Comparison of ENCODE assay signal across 17 cellular contexts in the genomic region with DNA sequence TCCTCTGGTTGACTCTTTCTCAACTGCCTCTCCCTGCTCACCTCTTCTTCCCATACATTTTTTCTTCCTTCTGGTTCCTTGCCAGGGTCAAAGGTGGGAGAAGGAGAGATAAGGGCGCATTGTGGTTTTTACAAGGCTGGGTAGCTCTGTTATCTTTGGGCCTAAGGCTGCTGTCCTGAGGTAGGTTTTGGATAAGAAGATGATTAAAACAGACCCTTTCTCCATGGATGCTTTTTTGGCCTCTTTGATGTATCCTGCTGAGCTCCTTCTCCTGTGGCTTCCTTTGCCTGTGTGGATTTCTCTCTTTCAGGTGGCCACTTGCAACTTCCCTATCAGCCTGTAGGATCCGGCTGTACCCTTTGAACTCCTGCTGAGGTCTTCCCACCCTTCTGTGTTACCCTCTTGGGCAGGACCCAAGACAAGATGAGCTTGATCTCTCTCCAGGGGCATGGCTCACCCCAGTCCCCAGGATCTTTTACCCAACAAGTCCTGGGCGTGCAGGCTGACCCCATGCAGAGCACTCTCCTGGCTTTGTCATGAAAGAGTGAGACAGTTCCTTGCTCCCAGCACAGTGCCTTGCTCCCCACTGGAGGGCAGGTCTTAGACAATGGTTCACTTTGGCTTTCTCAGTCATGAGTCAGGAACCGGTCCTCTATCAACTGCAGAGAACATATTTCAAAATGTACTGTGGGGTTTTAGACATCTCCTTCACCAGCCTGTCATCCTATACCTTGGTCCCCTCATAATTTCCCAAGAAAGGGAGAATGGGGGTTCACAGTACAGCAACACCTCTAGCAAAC.
DNase-seq lines count a peak whose midpoint lies in the region; TF ChIP-seq lines count a peak whose summit lies in the region.
"Had no signal": no experiment of that assay in that cellular context is flagged by ENCODE, and none has a peak within 500 bp of the region (broad histone marks: within the 10 kb centered on the region; RNA-seq: fewer than 3 reads in every experiment).

No MANE protein-coding gene starts in this region.

- H3K4me3 Mint-ChIP-seq in Caco-2 (ENCODE audit: unreplicated experiment) (no peak overlapping the region), glutamatergic neuron (ENCODE audit: unreplicated experiment) (no peak overlapping the region)
- H3K4me3 Mint-ChIP-seq: CD8-positive, alpha-beta memory T cell had no signal

- peak; percentile 6 to 32 for DNase-seq in Caco-2
- peak; percentile 25 for DNase-seq in adipocyte (ENCODE audit: low read depth)
- DNase-seq in epithelial cell of proximal tubule (ENCODE audit: low read depth), result no peak
- no peak for DNase-seq in osteoblast (ENCODE audit: insufficient read length, low spot score, missing footprints)
- no peak for DNase-seq in glutamatergic neuron
- DNase-seq in esophagus squamous epithelium (lab: John Stamatoyannopoulos, UW), result no peak
- DNase-seq in stimulated activated CD4-positive, alpha-beta T cell treated with anti-CD3 and anti-CD28 coated beads, Interleukin-4, amount 100 ng/mL, for 1 hour, result no peak
- no peak for DNase-seq in HuH-7 (ENCODE audit: low spot score)
- DNase-seq: 8988T; CD8-positive, alpha-beta memory T cell; Kasumi-1; MM.1S; NCI-H1092 treated with DMSO at 0.1 percent for 48 hours; NCI-H524; Peyer's patch; Right ventricle myocardium superior had no signal

- WGBS in esophagus squamous epithelium, 2 donors, result 85 to 86% methylated on average over 3 to 4 of the region's 4 CpGs

- no TSS peak for BruUV-seq in Caco-2 (replicated peaks; lab: Mats Ljungman, UMichigan)

- H3K4me2 ChIP-seq in osteoblast (ENCODE audit: insufficient read depth, low read length), result no peak overlapping the region
- H3K4me2 ChIP-seq: BLaER1 had no signal

- H3K27ac Mint-ChIP-seq in Caco-2 (ENCODE audit: unreplicated experiment) (no peak overlapping the region), glutamatergic neuron (ENCODE audit: unreplicated experiment) (no peak overlapping the region)

- H3K36me3 ChIP-seq in Caco-2 (ENCODE audit: control insufficient read depth, insufficient read depth, low read length) (no peaks in the 10 kb centered on the region), adipocyte (ENCODE audit: control insufficient read depth, insufficient read depth, low read length, severe bottlenecking) (no peaks in the 10 kb centered on the region), osteoblast (ENCODE audit: insufficient read depth, low read length) (no peaks in the 10 kb centered on the region), esophagus squamous epithelium (no peaks in the 10 kb centered on the region)
- H3K36me3 ChIP-seq: BLaER1, Peyer's patch had no signal

- POLR2A ChIA-PET in Caco-2 (lab: Charles Lee), result no interaction called here

- intact Hi-C loops in Caco-2 (cut with micrococcal nuclease; ENCODE audit: unreplicated experiment) (loop anchor here (10.0 kb wide), 1 partner anchor 195 kb away; the partner anchor contains the start of gene TLE4), esophagus squamous epithelium (cut with DNase I) (no loop called here)

- H3K9me3 Mint-ChIP-seq in Caco-2 (ENCODE audit: unreplicated experiment) (no peaks in the 10 kb centered on the region), glutamatergic neuron (ENCODE audit: unreplicated experiment) (no peaks in the 10 kb centered on the region)
- H3K9me3 Mint-ChIP-seq: CD8-positive, alpha-beta memory T cell had no signal

- H3K79me2 ChIP-seq in osteoblast (ENCODE audit: insufficient read depth, low read length), result no peaks in the 10 kb centered on the region

- no peak for TF ChIP-seq POLR2A in esophagus squamous epithelium (IDR thresholded peaks at IDR 0.05)

- H3K9ac ChIP-seq in adipocyte (ENCODE audit: low read length), result no peak overlapping the region
- H3K9ac ChIP-seq: BLaER1 had no signal

- H3K36me3 Mint-ChIP-seq in Caco-2 (ENCODE audit: insufficient read depth, unreplicated experiment) (no peaks in the 10 kb centered on the region), glutamatergic neuron (ENCODE audit: unreplicated experiment) (no peaks in the 10 kb centered on the region)
- H3K36me3 Mint-ChIP-seq: CD8-positive, alpha-beta memory T cell had no signal

- TF ChIP-seq CTCF in Caco-2 (IDR thresholded peaks at IDR 0.05; ENCODE audit: insufficient read depth in 1 of 2, low read depth in 1 of 2, low read length in 1 of 2, severe bottlenecking in 1 of 2, unreplicated experiment in 1 of 2) (no peak), epithelial cell of proximal tubule (conservative IDR thresholded peaks at IDR 0.05; ENCODE audit: low read depth, low read length) (peak; percentile 6), osteoblast (IDR thresholded peaks at IDR 0.05; ENCODE audit: extremely low read depth, low read depth, low read length) (peak; percentile 36), glutamatergic neuron (IDR thresholded peaks at IDR 0.05; ENCODE audit: partially characterized antibody, unreplicated experiment) (no peak), esophagus squamous epithelium (IDR thresholded peaks at IDR 0.05) (peak in 1 of 6 experiments; percentile 37)

- H3K27me3 ChIP-seq in Caco-2 (replicated peaks; ENCODE audit: control insufficient read depth, insufficient read depth, low read length) (no peaks in the 10 kb centered on the region), adipocyte (replicated peaks; ENCODE audit: control insufficient read depth, insufficient read depth, low read length) (peaks cover 65% of the 10 kb centered on the region), osteoblast (ENCODE audit: insufficient read depth, low read length) (peaks cover 5% of the 10 kb centered on the region), esophagus squamous epithelium (no peaks in the 10 kb centered on the region)
- H3K27me3 ChIP-seq: BLaER1, Peyer's patch had no signal

- H3K9me3 ChIP-seq in Caco-2, result no peaks in the 10 kb centered on the region
- no peaks in the 10 kb centered on the region for H3K9me3 ChIP-seq in adipocyte (ENCODE audit: control insufficient read depth, low read length)
- H3K9me3 ChIP-seq in osteoblast (ENCODE audit: low read depth, low read length), result no peaks in the 10 kb centered on the region
- no peaks in the 10 kb centered on the region for H3K9me3 ChIP-seq in esophagus squamous epithelium
- H3K9me3 ChIP-seq: BLaER1, Peyer's patch had no signal

- H3K27me3 Mint-ChIP-seq in Caco-2 (ENCODE audit: insufficient read depth, unreplicated experiment), result no peaks in the 10 kb centered on the region
- H3K27me3 Mint-ChIP-seq in glutamatergic neuron (ENCODE audit: unreplicated experiment), result no peaks in the 10 kb centered on the region

- H3K4me1 ChIP-seq in Caco-2 (no peaks in the 10 kb centered on the region), adipocyte (ENCODE audit: control insufficient read depth, insufficient read depth, low read length) (peaks cover 4% of the 10 kb centered on the region), osteoblast (ENCODE audit: insufficient read depth, low read length) (peaks cover 6% of the 10 kb centered on the region), esophagus squamous epithelium (peaks cover 7 to 15% (median 10%) of the 10 kb centered on the region in 3 donors)
- H3K4me1 ChIP-seq: Peyer's patch had no signal

- H3K27ac ChIP-seq in osteoblast (ENCODE audit: low read depth, low read length), result no peak overlapping the region
- no peak overlapping the region for H3K27ac ChIP-seq in esophagus squamous epithelium
- H3K27ac ChIP-seq: BLaER1, Peyer's patch had no signal

- no peak overlapping the region for H3K4me3 ChIP-seq in Caco-2 (ENCODE audit: low read depth, low read length)
- no peak overlapping the region for H3K4me3 ChIP-seq in adipocyte (ENCODE audit: low read length)
- H3K4me3 ChIP-seq in epithelial cell of proximal tubule (ENCODE audit: low read depth, low read length), result no peak overlapping the region
- H3K4me3 ChIP-seq in osteoblast (ENCODE audit: insufficient read depth, low read length), result no peak overlapping the region
- no peak overlapping the region for H3K4me3 ChIP-seq in esophagus squamous epithelium
- H3K4me3 ChIP-seq: BLaER1, Peyer's patch had no signal

- no peak overlapping the region for H2AFZ ChIP-seq in osteoblast (ENCODE audit: low read length)

- H3K4me1 Mint-ChIP-seq in Caco-2 (ENCODE audit: low read depth, unreplicated experiment) (peaks cover 9% of the 10 kb centered on the region), glutamatergic neuron (ENCODE audit: low read depth, unreplicated experiment) (no peaks in the 10 kb centered on the region)
- H3K4me1 Mint-ChIP-seq: CD8-positive, alpha-beta memory T cell had no signal

- CTCF ChIA-PET in Caco-2 (lab: Charles Lee), result no interaction called here

- H4K20me1 ChIP-seq in osteoblast (ENCODE audit: insufficient read depth, low read length), result no peaks in the 10 kb centered on the region
- H4K20me1 ChIP-seq: BLaER1 had no signal

Comparison
In these comparisons a context has a peak if more than half of its experiments do, and no peak if none do; other contexts are left out.
1. DNase-seq: peak in Caco-2 (2 of 2) and adipocyte (single experiment); none in epithelial cell of proximal tubule (single experiment), osteoblast (single experiment), glutamatergic neuron (single experiment), esophagus squamous epithelium (single experiment), stimulated activated CD4-positive, alpha-beta T cell treated with anti-CD3 and anti-CD28 coated beads, Interleukin-4, amount 100 ng/mL, for 1 hour (single experiment) and HuH-7 (single experiment).
2. CTCF ChIP-seq: peak in epithelial cell of proximal tubule (single experiment) and osteoblast (single experiment); none in Caco-2 (0 of 2) and glutamatergic neuron (single experiment).